15 cellular contexts compared by ENCODE assay signal in the genomic region with DNA sequence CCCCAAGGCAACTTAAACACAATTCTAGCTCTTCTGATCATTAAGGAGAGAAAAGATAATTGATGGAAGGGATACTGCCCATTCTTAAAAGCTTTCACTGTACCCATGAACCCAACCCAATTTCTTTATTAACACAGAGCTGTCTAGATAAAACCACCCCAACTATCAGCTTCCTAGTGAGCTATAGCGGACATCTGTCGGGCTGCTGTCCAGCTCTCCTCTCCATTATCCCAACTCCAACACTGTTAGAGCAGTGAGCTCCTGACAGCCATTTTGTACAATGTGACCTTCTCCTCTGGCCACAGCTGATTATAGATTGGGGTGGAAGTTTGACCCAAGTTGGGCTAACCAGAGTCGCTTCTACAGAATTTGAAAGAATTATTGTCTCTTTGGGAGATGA.
"Had no signal": no experiment of that assay in that cellular context is flagged by ENCODE, and none has a peak within 500 bp of the region (broad histone marks: within the 10 kb centered on the region; RNA-seq: fewer than 3 reads in every experiment).

No MANE protein-coding gene starts in this region.

- DNase-seq: activated B cell treated with CpG ODN at 0.5 μM for 24 hours; activated CD4-positive, alpha-beta T cell treated with anti-CD3 and anti-CD28 coated beads, Interleukin-2, amount 50 U/mL, for 1 hour; activated effector memory CD4-positive, alpha-beta T cell treated with anti-CD3 and anti-CD28 coated beads, Interleukin-2, amount 50 U/mL, for 16 hours; heart left ventricle; left lung; occipital lobe; posterior cingulate gyrus; sigmoid colon; stimulated activated CD4-positive, alpha-beta T cell treated with anti-CD3 and anti-CD28 coated beads, Interleukin-4, amount 100 ng/mL, for 4 hours; T-helper 9 cell had no signal

- H3K4me3 Mint-ChIP-seq: activated B cell treated with CpG ODN at 0.5 μM for 24 hours; central memory CD8-positive, alpha-beta T cell; mesothelial cell of epicardium; stimulated activated memory B cell treated with anti-CD40 and anti-IgM and Interleukin-4, amounts not matched to agents 10 μg/mL and 1 μg/mL and 100 μg/mL, for 72 hours had no signal

- H3K4me1 ChIP-seq: ascending aorta, heart left ventricle, left lung, sigmoid colon had no signal

- H3K27ac ChIP-seq: ascending aorta, coronary artery, heart left ventricle, left lung, sigmoid colon had no signal

- H3K27ac Mint-ChIP-seq: activated B cell treated with CpG ODN at 0.5 μM for 24 hours; mesothelial cell of epicardium; stimulated activated memory B cell treated with anti-CD40 and anti-IgM and Interleukin-4, amounts not matched to agents 10 μg/mL and 1 μg/mL and 100 μg/mL, for 72 hours had no signal

- H3K9me3 Mint-ChIP-seq: activated B cell treated with CpG ODN at 0.5 μM for 24 hours; central memory CD8-positive, alpha-beta T cell; mesothelial cell of epicardium; stimulated activated memory B cell treated with anti-CD40 and anti-IgM and Interleukin-4, amounts not matched to agents 10 μg/mL and 1 μg/mL and 100 μg/mL, for 72 hours had no signal

- H3K27me3 ChIP-seq: ascending aorta, heart left ventricle, left lung, sigmoid colon had no signal

- H3K4me1 Mint-ChIP-seq: activated B cell treated with CpG ODN at 0.5 μM for 24 hours; stimulated activated memory B cell treated with anti-CD40 and anti-IgM and Interleukin-4, amounts not matched to agents 10 μg/mL and 1 μg/mL and 100 μg/mL, for 72 hours had no signal

- H3K9me3 ChIP-seq: ascending aorta, heart left ventricle, left lung, sigmoid colon had no signal

- ATAC-seq: heart left ventricle; left lung; stimulated activated memory B cell treated with anti-CD40 and anti-IgM and Interleukin-4, amounts not matched to agents 10 μg/mL and 1 μg/mL and 100 μg/mL, for 72 hours had no signal

- H3K27me3 Mint-ChIP-seq: activated B cell treated with CpG ODN at 0.5 μM for 24 hours; central memory CD8-positive, alpha-beta T cell had no signal

- H3K36me3 Mint-ChIP-seq: stimulated activated memory B cell treated with anti-CD40 and anti-IgM and Interleukin-4, amounts not matched to agents 10 μg/mL and 1 μg/mL and 100 μg/mL, for 72 hours had no signal

- H3K36me3 ChIP-seq: ascending aorta, heart left ventricle, left lung, sigmoid colon had no signal

- H3K4me3 ChIP-seq: ascending aorta, coronary artery, heart left ventricle, left lung, sigmoid colon had no signal
